26 cellular contexts compared by ENCODE assay signal in the genomic region with DNA sequence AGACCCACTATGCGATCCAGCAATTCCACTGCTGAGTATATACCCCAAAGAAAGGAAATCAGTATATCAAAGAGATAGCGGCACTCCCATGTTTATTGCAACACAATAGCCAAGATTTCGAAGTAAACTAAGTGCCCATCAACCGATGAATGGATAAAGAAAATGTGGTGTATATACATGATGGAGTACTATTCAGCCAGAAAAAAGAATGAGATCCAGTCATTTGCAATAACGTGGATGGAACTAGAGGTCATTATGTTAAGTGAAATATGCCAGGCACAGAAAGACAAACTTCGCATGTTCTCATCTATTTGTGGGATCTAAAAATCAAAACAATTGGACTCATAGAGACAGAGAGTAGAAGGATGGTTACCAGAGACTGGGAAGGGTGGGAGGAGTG.
"Had no signal": no experiment of that assay in that cellular context is flagged by ENCODE, and none has a peak within 500 bp of the region (broad histone marks: within the 10 kb centered on the region; RNA-seq: fewer than 3 reads in every experiment).

No MANE protein-coding gene starts in this region.

- H3K4me3 Mint-ChIP-seq: natural killer cell; nephron; neural progenitor cell; stimulated activated effector memory CD8-positive, alpha-beta T cell treated with anti-CD3 and anti-CD28 coated beads, Interleukin-12 subunit alpha, Interleukin-12 subunit beta, amount 100 ng/mL, for 72 hours; stimulated activated naive B cell treated with anti-CD40 and anti-IgM and Interleukin-4, amounts not matched to agents 10 μg/mL and 1 μg/mL and 100 μg/mL, for 72 hours; stimulated activated naive CD8-positive, alpha-beta T cell treated with anti-CD3 and anti-CD28 coated beads, Interleukin-15, Interleukin-2, amounts not matched to agents 100 ng/mL and 50 ng/mL, for 24 hours had no signal

- H3K4me1 Mint-ChIP-seq: neural progenitor cell; stimulated activated naive B cell treated with anti-CD40 and anti-IgM and Interleukin-4, amounts not matched to agents 10 μg/mL and 1 μg/mL and 100 μg/mL, for 72 hours had no signal

- ATAC-seq: natural killer cell; psoas muscle; right cardiac atrium; stimulated activated effector memory CD8-positive, alpha-beta T cell treated with anti-CD3 and anti-CD28 coated beads, Interleukin-12 subunit alpha, Interleukin-12 subunit beta, amount 100 ng/mL, for 72 hours; stimulated activated naive B cell treated with anti-CD40 and anti-IgM and Interleukin-4, amounts not matched to agents 10 μg/mL and 1 μg/mL and 100 μg/mL, for 72 hours had no signal

- H3K27ac Mint-ChIP-seq: natural killer cell; nephron; neural progenitor cell; progenitor cell of endocrine pancreas; stimulated activated effector memory CD8-positive, alpha-beta T cell treated with anti-CD3 and anti-CD28 coated beads, Interleukin-12 subunit alpha, Interleukin-12 subunit beta, amount 100 ng/mL, for 72 hours; stimulated activated naive B cell treated with anti-CD40 and anti-IgM and Interleukin-4, amounts not matched to agents 10 μg/mL and 1 μg/mL and 100 μg/mL, for 72 hours; stimulated activated naive CD8-positive, alpha-beta T cell treated with anti-CD3 and anti-CD28 coated beads, Interleukin-15, Interleukin-2, amounts not matched to agents 100 ng/mL and 50 ng/mL, for 24 hours had no signal

- DNase-seq: natural killer cell; occipital lobe; ovary; posterior cingulate gyrus; psoas muscle; right cardiac atrium; right lobe of liver; sigmoid colon; stimulated activated CD4-positive, alpha-beta T cell treated with anti-CD3 and anti-CD28 coated beads, Interleukin-15, amount 100 ng/mL, for 24 hours; stimulated activated CD4-positive, alpha-beta T cell treated with anti-CD3 and anti-CD28 coated beads, Interleukin-2, amount 100 ng/mL, for 24 hours; stimulated activated CD4-positive, alpha-beta T cell treated with anti-CD3 and anti-CD28 coated beads, Interleukin-2, amount 100 ng/mL, for 48 hours; stimulated activated CD4-positive, alpha-beta T cell treated with anti-CD3 and anti-CD28 coated beads, Interleukin-4, amount 100 ng/mL, for 24 hours; stimulated activated naive B cell treated with anti-CD40 and anti-IgM and Interleukin-4, amounts not matched to agents 10 μg/mL and 1 μg/mL and 100 μg/mL, for 72 hours; stimulated activated naive CD4-positive, alpha-beta T cell treated with Interleukin-2 at 50 U/mL for 16 hours; stomach; thyroid gland; trophoblast cell; upper lobe of left lung had no signal

- H3K9me3 ChIP-seq: ovary, psoas muscle, right lobe of liver, sigmoid colon, stomach, thoracic aorta, thyroid gland, tibial nerve, upper lobe of left lung, vagina had no signal

- H3K9me3 Mint-ChIP-seq: natural killer cell; nephron; neural progenitor cell; stimulated activated effector memory CD8-positive, alpha-beta T cell treated with anti-CD3 and anti-CD28 coated beads, Interleukin-12 subunit alpha, Interleukin-12 subunit beta, amount 100 ng/mL, for 72 hours; stimulated activated naive CD8-positive, alpha-beta T cell treated with anti-CD3 and anti-CD28 coated beads, Interleukin-15, Interleukin-2, amounts not matched to agents 100 ng/mL and 50 ng/mL, for 24 hours had no signal

- H3K36me3 Mint-ChIP-seq: natural killer cell; neural progenitor cell; stimulated activated effector memory CD8-positive, alpha-beta T cell treated with anti-CD3 and anti-CD28 coated beads, Interleukin-12 subunit alpha, Interleukin-12 subunit beta, amount 100 ng/mL, for 72 hours; stimulated activated naive B cell treated with anti-CD40 and anti-IgM and Interleukin-4, amounts not matched to agents 10 μg/mL and 1 μg/mL and 100 μg/mL, for 72 hours had no signal

- H3K27me3 Mint-ChIP-seq: progenitor cell of endocrine pancreas; stimulated activated naive CD8-positive, alpha-beta T cell treated with anti-CD3 and anti-CD28 coated beads, Interleukin-15, Interleukin-2, amounts not matched to agents 100 ng/mL and 50 ng/mL, for 24 hours had no signal
